Comparison of ENCODE assay signal across 33 cellular contexts in genomic region chr3:186004671-186005070, GRCh38.
"Had no signal": no experiment of that assay in that cellular context is flagged by ENCODE, and none has a peak within 500 bp of the region (broad histone marks: within the 10 kb centered on the region; RNA-seq: fewer than 3 reads in every experiment).

No MANE protein-coding gene starts in this region.

- H3K27me3 ChIP-seq: Peyer's patch, SJSA1 had no signal

- H3K4me3 ChIP-seq: Peyer's patch, SJSA1 had no signal

- DNase-seq: activated CD4-positive, alpha-beta memory T cell treated with anti-CD3 and anti-CD28 coated beads, Interleukin-2, amount 10 ng/mL, durations not matched to agents 7 days and 5 days; activated CD4-positive, alpha-beta T cell treated with anti-CD3 and anti-CD28 coated beads for 1 hour; activated CD4-positive, alpha-beta T cell treated with anti-CD3 and anti-CD28 coated beads for 48 hours; activated CD4-positive, CD25-positive, alpha-beta regulatory T cell; activated CD8-positive, alpha-beta memory T cell treated with anti-CD3 and anti-CD28 coated beads for 24 hours; activated CD8-positive, alpha-beta memory T cell treated with anti-CD3 and anti-CD28 coated beads, Interleukin-2, amount 10 ng/mL, durations not matched to agents 7 days and 5 days; activated CD8-positive, alpha-beta memory T cell treated with anti-CD3 and anti-CD28 coated beads, Interleukin-2, amount 50 U/mL, for 48 hours; activated effector memory CD4-positive, alpha-beta T cell treated with Interleukin-2 at 50 U/mL for 16 hours; activated naive CD4-positive, alpha-beta T cell treated with anti-CD3 and anti-CD28 coated beads, Interleukin-2, amount 10 ng/mL, durations not matched to agents 7 days and 5 days; activated naive CD8-positive, alpha-beta T cell treated with anti-CD3 and anti-CD28 coated beads, Interleukin-2, amount 50 U/mL, for 24 hours; activated T-cell treated with anti-CD3 and anti-CD28 coated beads, Interleukin-2, amount 50 U/mL, for 48 hours; anterior cingulate cortex; central memory CD4-positive, alpha-beta T cell; NCI-H1092 treated with DMSO at 0.1 percent for 48 hours; NCI-H1417; NCI-H1694; NCI-H1930; NCI-H2081 treated with DMSO at 0.1 percent for 48 hours; NCI-H345; NCI-H524 treated with DMSO at 0.1 percent for 48 hours; NK-92 treated with Interleukin-12 subunit alpha and Interleukin-12 subunit beta, amount 100 ng/mL, for 24 hours; PC-3; Peyer's patch; RPMI8226; SHP77 treated with DMSO at 0.1 percent for 48 hours; SW 1271; T-helper 1 cell; T1000; WERI-Rb-1 had no signal

- ATAC-seq: activated CD8-positive, alpha-beta memory T cell treated with anti-CD3 and anti-CD28 coated beads, Interleukin-2, amount 10 ng/mL, durations not matched to agents 7 days and 5 days; activated naive CD8-positive, alpha-beta T cell treated with anti-CD3 and anti-CD28 coated beads, Interleukin-2, amount 50 U/mL, for 24 hours; PC-3 had no signal

- H3K4me1 ChIP-seq: Peyer's patch, SJSA1 had no signal

- H3K36me3 ChIP-seq: Peyer's patch, SJSA1, WERI-Rb-1 had no signal

- H3K4me3 Mint-ChIP-seq: activated CD4-positive, alpha-beta memory T cell treated with anti-CD3 and anti-CD28 coated beads, Interleukin-2, amount 10 ng/mL, durations not matched to agents 7 days and 5 days; activated CD8-positive, alpha-beta memory T cell treated with anti-CD3 and anti-CD28 coated beads, Interleukin-2, amount 10 ng/mL, durations not matched to agents 7 days and 5 days; activated naive CD4-positive, alpha-beta T cell treated with anti-CD3 and anti-CD28 coated beads, Interleukin-2, amount 10 ng/mL, durations not matched to agents 7 days and 5 days; activated naive CD8-positive, alpha-beta T cell; activated naive CD8-positive, alpha-beta T cell treated with anti-CD3 and anti-CD28 coated beads, Interleukin-2, amount 50 U/mL, for 24 hours; brain had no signal

- H3K9me3 Mint-ChIP-seq: activated CD4-positive, alpha-beta memory T cell treated with anti-CD3 and anti-CD28 coated beads, Interleukin-2, amount 10 ng/mL, durations not matched to agents 7 days and 5 days; activated naive CD4-positive, alpha-beta T cell treated with anti-CD3 and anti-CD28 coated beads, Interleukin-2, amount 10 ng/mL, durations not matched to agents 7 days and 5 days; activated naive CD8-positive, alpha-beta T cell treated with anti-CD3 and anti-CD28 coated beads, Interleukin-2, amount 50 U/mL, for 24 hours had no signal

- H3K27ac Mint-ChIP-seq: activated CD4-positive, alpha-beta memory T cell treated with anti-CD3 and anti-CD28 coated beads, Interleukin-2, amount 10 ng/mL, durations not matched to agents 7 days and 5 days; activated CD8-positive, alpha-beta memory T cell treated with anti-CD3 and anti-CD28 coated beads, Interleukin-2, amount 10 ng/mL, durations not matched to agents 7 days and 5 days; activated naive CD4-positive, alpha-beta T cell treated with anti-CD3 and anti-CD28 coated beads, Interleukin-2, amount 10 ng/mL, durations not matched to agents 7 days and 5 days; activated naive CD8-positive, alpha-beta T cell; activated naive CD8-positive, alpha-beta T cell treated with anti-CD3 and anti-CD28 coated beads, Interleukin-2, amount 50 U/mL, for 24 hours; brain had no signal

- H3K27ac ChIP-seq: Peyer's patch, SJSA1, WERI-Rb-1 had no signal

- H3K4me1 Mint-ChIP-seq: activated CD4-positive, alpha-beta memory T cell treated with anti-CD3 and anti-CD28 coated beads, Interleukin-2, amount 10 ng/mL, durations not matched to agents 7 days and 5 days; activated CD8-positive, alpha-beta memory T cell treated with anti-CD3 and anti-CD28 coated beads, Interleukin-2, amount 10 ng/mL, durations not matched to agents 7 days and 5 days; activated naive CD4-positive, alpha-beta T cell treated with anti-CD3 and anti-CD28 coated beads, Interleukin-2, amount 10 ng/mL, durations not matched to agents 7 days and 5 days had no signal

- FAIRE-seq: bronchial epithelial cell had no signal

- H3K9me3 ChIP-seq: Peyer's patch, SJSA1 had no signal

- H3K36me3 Mint-ChIP-seq: activated CD8-positive, alpha-beta memory T cell treated with anti-CD3 and anti-CD28 coated beads, Interleukin-2, amount 10 ng/mL, durations not matched to agents 7 days and 5 days; activated naive CD4-positive, alpha-beta T cell treated with anti-CD3 and anti-CD28 coated beads, Interleukin-2, amount 10 ng/mL, durations not matched to agents 7 days and 5 days; activated naive CD8-positive, alpha-beta T cell; brain had no signal
